8 cellular contexts compared by ENCODE assay signal in genomic region chr9:114156658-114157421, GRCh38. TPM values are rescaled to one million over a fixed set of nuclear protein-coding genes. Genes with fewer than 3 reads are reported as not detected.
DNase-seq lines count a peak whose midpoint lies in the region; ATAC-seq and TF ChIP-seq lines count a peak whose summit lies in the region.

No MANE protein-coding gene starts in this region.

- no peak overlapping the region for H3K4me2 ChIP-seq in OCI-LY7 (ENCODE audit: low read length)

- peak overlapping the region; percentile 87 for H3K4me3 Mint-ChIP-seq in activated naive CD8-positive, alpha-beta T cell treated with anti-CD3 and anti-CD28 coated beads for 36 hours

- peak; percentile 30 to 77 (median 68) for ATAC-seq in heart left ventricle
- ATAC-seq in HG02981 (IDR thresholded peaks at IDR 0.05; ENCODE audit: unreplicated experiment), result no peak

- H3K27me3 ChIP-seq in heart left ventricle (peaks cover 0 to 39% (median 17%) of the 10 kb centered on the region in 9 donors), ovary (no peaks in the 10 kb centered on the region)

- H3K27ac ChIP-seq in heart left ventricle (peak overlapping the region in 10 of 12 donors; percentile 24 to 77 (median 72)), ovary (peak overlapping the region; percentile 4 to 68), OCI-LY7 (ENCODE audit: low read depth, low read length, poor library complexity, severe bottlenecking) (no peak overlapping the region)

- peaks cover 18% of the 10 kb centered on the region for H3K4me1 Mint-ChIP-seq in activated naive CD8-positive, alpha-beta T cell treated with anti-CD3 and anti-CD28 coated beads for 36 hours

- H3K4me1 ChIP-seq in heart left ventricle (peaks cover 0 to 41% (median 14%) of the 10 kb centered on the region in 12 donors), ovary (ENCODE audit: insufficient read depth) (peaks cover 3% of the 10 kb centered on the region), OCI-LY7 (ENCODE audit: insufficient read depth, low read length, poor library complexity, severe bottlenecking) (no peaks in the 10 kb centered on the region)

- H3K9me2 ChIP-seq in OCI-LY7 (ENCODE audit: insufficient read depth, low read length), result no peaks in the 10 kb centered on the region

- H3K27ac Mint-ChIP-seq in activated naive CD8-positive, alpha-beta T cell treated with anti-CD3 and anti-CD28 coated beads for 36 hours, result peak overlapping the region; percentile 90

- H3K36me3 ChIP-seq in heart left ventricle (no peaks in the 10 kb centered on the region), ovary (no peaks in the 10 kb centered on the region), OCI-LY7 (ENCODE audit: insufficient read depth, low read length) (no peaks in the 10 kb centered on the region)

- TF ChIP-seq CTCF in AG10803 (conservative IDR thresholded peaks at IDR 0.05; ENCODE audit: low read length) (peak; percentile 38), heart left ventricle (IDR thresholded peaks at IDR 0.05) (peak in 1 of 12 donors; percentile 13), ovary (IDR thresholded peaks at IDR 0.05) (no peak), OCI-LY7 (conservative IDR thresholded peaks at IDR 0.05; ENCODE audit: low read length) (no peak)

- TF ChIP-seq POLR2A in heart left ventricle (IDR thresholded peaks at IDR 0.05) (no peak), ovary (IDR thresholded peaks at IDR 0.05) (no peak)

- H3K36me3 Mint-ChIP-seq in activated naive CD8-positive, alpha-beta T cell treated with anti-CD3 and anti-CD28 coated beads for 36 hours, result peaks cover 3% of the 10 kb centered on the region

- in situ Hi-C loops in KBM-7 (cut with MboI; ENCODE audit: low pct_unique_long_range_greater_than_20kb, low sequenced_read_pairs), result no loop called here

- peaks cover 31% of the 10 kb centered on the region for H3K27me3 Mint-ChIP-seq in activated naive CD8-positive, alpha-beta T cell treated with anti-CD3 and anti-CD28 coated beads for 36 hours

- no peaks in the 10 kb centered on the region for H4K20me1 ChIP-seq in OCI-LY7 (ENCODE audit: insufficient read depth, low read length)

- no peak for TF ChIP-seq EP300 in ovary (IDR thresholded peaks at IDR 0.05)

- BruUV-seq in OCI-LY7 (replicated peaks; lab: Mats Ljungman, UMichigan), result no TSS peak

- CTCF ChIA-PET in OCI-LY7 (lab: Charles Lee; ENCODE audit: unreplicated experiment), result no interaction called here

- no peak overlapping the region for H2AFZ ChIP-seq in OCI-LY7 (ENCODE audit: low read length)

- 50 to 65% (median 57%) methylated on average over 30 to 31 of the region's 31 CpGs for whole genome bisulfite sequencing in heart left ventricle, 4 donors
- 20 to 28% (median 27%) methylated on average over 30 to 31 of the region's 31 CpGs for WGBS in ovary, 3 donors

- no peaks in the 10 kb centered on the region for H3K9me3 Mint-ChIP-seq in activated naive CD8-positive, alpha-beta T cell treated with anti-CD3 and anti-CD28 coated beads for 36 hours

- H3K9me3 ChIP-seq in heart left ventricle, result no peaks in the 10 kb centered on the region
- no peaks in the 10 kb centered on the region for H3K9me3 ChIP-seq in ovary
- no peaks in the 10 kb centered on the region for H3K9me3 ChIP-seq in OCI-LY7 (ENCODE audit: low read length)

- DNase-seq in AG10803 (ENCODE audit: low read depth) (peak; percentile 88), KBM-7 (peak; percentile 58), heart left ventricle (peak; percentile 55 to 82 (median 67)), ovary (peak; percentile 75 to 84 (median 79)), OCI-LY7 (ENCODE audit: low spot score) (no peak), NCI-H524 treated with DMSO at 0.1 percent for 48 hours (lab: John Stamatoyannopoulos, UW) (no peak)
- DNase-seq in activated naive CD8-positive, alpha-beta T cell treated with anti-CD3 and anti-CD28 coated beads for 36 hours, result peak; percentile 44

- H3K4me3 ChIP-seq in AG10803 (ENCODE audit: low read length) (peak overlapping the region; percentile 71), heart left ventricle (peak overlapping the region in 11 of 12 donors; percentile 58 to 84 (median 67)), ovary (peak overlapping the region; percentile 68), OCI-LY7 (ENCODE audit: low read depth, low read length, poor library complexity, severe bottlenecking) (no peak overlapping the region)

- POLR2A ChIA-PET in OCI-LY7 (lab: Charles Lee), result no interaction called here

- H3K79me2 ChIP-seq in OCI-LY7 (ENCODE audit: insufficient read depth, low read depth, low read length), result no peaks in the 10 kb centered on the region

- intact Hi-C loops in heart left ventricle (cut with DNase I), result loop anchor here in 9 of 10 donors (5.0 to 10.0 kb wide), 10 partner anchors 50 to 135 kb away; no protein-coding TSS in a partner anchor
- intact Hi-C loops in ovary (cut with DNase I), result loop anchor here (5.0 to 10.0 kb wide), 7 partner anchors 50 to 145 kb away; no protein-coding TSS in a partner anchor
- intact Hi-C loops in OCI-LY7 (cut with micrococcal nuclease; ENCODE audit: unreplicated experiment), result loop anchor here (5.0 to 10.0 kb wide), 2 partner anchors 52 to 135 kb away; no protein-coding TSS in a partner anchor

RNA-seq across cellular contexts. Expression of gene COL27A1, which starts 1.5 kb away (rescaled TPM):
- total RNA-seq in activated naive CD8-positive, alpha-beta T cell treated with anti-CD3 and anti-CD28 coated beads for 36 hours, result 10 to 100 TPM; 11.4 to 12.2 TPM
- total RNA-seq in heart left ventricle (10 to 100 TPM in 1 of 9 donors, 1 to 10 TPM in 8; 2.3 to 10.8 (median 5.2) TPM), ovary (10 to 100 TPM in 5 of 7 donors, 1 to 10 TPM in 2; 7.1 to 91.2 (median 19.8) TPM), OCI-LY7 (2022) (not detected in 2 replicates)
- polyA plus RNA-seq in heart left ventricle (10 to 100 TPM in 1 of 2 donors, 1 to 10 TPM in 1; 2.7 to 14.2 TPM), ovary (10 to 100 TPM in 1 of 2 donors, 1 to 10 TPM in 1; 5.2 to 16.8 TPM)
- not detected in 2 replicates for total RNA-seq in OCI-LY7 (2014; rRNA removed; shearing (Covaris generic))

RNA-seq across cellular contexts. Expression of gene KIF12, which starts 57.7 kb away (rescaled TPM):
- total RNA-seq in activated naive CD8-positive, alpha-beta T cell treated with anti-CD3 and anti-CD28 coated beads for 36 hours, result not detected
- total RNA-seq in heart left ventricle (under 1 TPM in 1 of 9 donors, not detected in 8; 0.21 TPM), ovary (10 to 100 TPM in 1 of 7 donors, 1 to 10 TPM in 4, under 1 TPM in 2; 0.78 to 17.8 (median 2.0) TPM), OCI-LY7 (2022) (not detected in 2 replicates)
- polyA plus RNA-seq in heart left ventricle (under 1 TPM in 1 of 2 donors, not detected in 1; 0.08 TPM), ovary (under 1 TPM in 1 of 2 donors, not detected in 1; 0.54 TPM)
- not detected in 2 replicates for total RNA-seq in OCI-LY7 (2014; rRNA removed; shearing (Covaris generic))

Comparison
In these comparisons a context has a peak if more than half of its experiments do, and no peak if none do; other contexts are left out.
1. DNase-seq: peak in AG10803 (single experiment), KBM-7 (single experiment), activated naive CD8-positive, alpha-beta T cell treated with anti-CD3 and anti-CD28 coated beads for 36 hours (single experiment), heart left ventricle (5 of 5) and ovary (5 of 5); none in OCI-LY7 (single experiment) and NCI-H524 treated with DMSO at 0.1 percent for 48 hours (single experiment).